In the genomic region with DNA sequence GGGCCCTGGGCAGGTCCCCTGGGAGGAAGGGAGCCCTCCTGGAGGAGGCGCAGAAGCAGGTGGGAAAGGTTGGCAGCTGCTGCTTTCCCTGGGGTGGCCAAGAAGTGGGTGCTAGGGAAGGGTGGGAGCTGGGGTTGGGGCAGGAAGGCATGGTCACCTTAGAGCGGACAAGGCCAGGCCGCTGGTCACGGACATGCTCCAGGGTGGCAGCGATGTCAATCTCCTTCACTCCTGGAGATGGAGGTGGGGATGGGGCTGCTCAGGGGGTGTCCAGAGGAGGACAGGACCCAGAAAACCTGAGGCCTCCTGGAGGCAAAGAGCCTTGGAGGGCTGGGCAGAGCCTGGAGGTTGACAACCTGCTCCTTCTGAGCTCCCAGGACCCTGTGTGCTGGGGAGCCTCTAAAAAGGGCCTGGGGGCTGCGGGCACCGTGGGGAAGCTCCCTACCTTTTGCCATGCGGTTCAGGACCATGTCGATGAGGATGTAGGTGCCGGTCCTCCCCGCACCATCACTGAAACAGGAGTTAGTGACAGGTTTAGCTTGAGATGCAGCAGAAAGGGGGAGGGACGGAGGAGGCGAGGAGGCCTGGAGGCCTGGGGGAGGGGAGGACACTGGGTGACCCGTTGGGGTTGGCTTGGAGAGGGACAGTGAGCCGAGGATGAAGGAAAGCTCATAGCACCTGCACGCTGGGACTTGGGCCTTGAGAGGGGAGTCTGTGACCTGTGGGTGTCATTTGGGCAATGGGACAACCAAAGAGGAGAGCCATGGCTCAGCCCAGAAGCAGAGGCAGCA, we compare ENCODE assay signal across 26 cellular contexts. TPM values are rescaled to one million over a fixed set of nuclear protein-coding genes. Genes with fewer than 3 reads are reported as not detected.
DNase-seq lines count a peak whose midpoint lies in the region; ATAC-seq and TF ChIP-seq lines count a peak whose summit lies in the region.
"Had no signal": no experiment of that assay in that cellular context is flagged by ENCODE, and none has a peak within 500 bp of the region (broad histone marks: within the 10 kb centered on the region; RNA-seq: fewer than 3 reads in every experiment).

No MANE protein-coding gene starts in this region.

- no peaks in the 10 kb centered on the region for H3K36me3 ChIP-seq in suprapubic skin

- no peak for TF ChIP-seq EP300 in suprapubic skin (IDR thresholded peaks at IDR 0.05)

- no peak overlapping the region for H3K4me3 ChIP-seq in suprapubic skin
- H3K4me3 ChIP-seq: body of pancreas, GM23338 had no signal

- no peaks in the 10 kb centered on the region for H3K36me3 Mint-ChIP-seq in activated CD8-positive, alpha-beta T cell treated with anti-CD3 and anti-CD28 coated beads, Interleukin-2, amount 10 ng/mL, durations not matched to agents 7 days and 5 days (ENCODE audit: low read depth)
- peaks cover 4% of the 10 kb centered on the region for H3K36me3 Mint-ChIP-seq in activated CD8-positive, alpha-beta T cell treated with anti-CD3 and anti-CD28 coated beads for 36 hours (ENCODE audit: low read depth)
- H3K36me3 Mint-ChIP-seq in nephron progenitor cell (ENCODE audit: low read depth) = no peaks in the 10 kb centered on the region
- H3K36me3 Mint-ChIP-seq: activated naive CD4-positive, alpha-beta T cell treated with anti-CD3 and anti-CD28 coated beads, Interleukin-2, amount 50 U/mL, for 24 hours had no signal

- no peak for TF ChIP-seq POLR2A in suprapubic skin (IDR thresholded peaks at IDR 0.05)

- ATAC-seq in activated CD8-positive, alpha-beta T cell treated with anti-CD3 and anti-CD28 coated beads, Interleukin-2, amount 10 ng/mL, durations not matched to agents 7 days and 5 days = no peak
- ATAC-seq in activated CD8-positive, alpha-beta T cell treated with anti-CD3 and anti-CD28 coated beads for 36 hours = no peak
- ATAC-seq: activated T-cell treated with anti-CD3 and anti-CD28 coated beads, Interleukin-2, amount 50 U/mL, for 4 hours; GM23338; T-helper 17 cell had no signal

- TF ChIP-seq CTCF in activated CD8-positive, alpha-beta T cell treated with anti-CD3 and anti-CD28 coated beads for 36 hours (IDR thresholded peaks at IDR 0.05) = no peak
- no peak for TF ChIP-seq CTCF in nephron progenitor cell (IDR thresholded peaks at IDR 0.05)
- TF ChIP-seq CTCF in suprapubic skin (IDR thresholded peaks at IDR 0.05) = no peak

- H3K4me3 Mint-ChIP-seq in activated CD8-positive, alpha-beta T cell treated with anti-CD3 and anti-CD28 coated beads, Interleukin-2, amount 10 ng/mL, durations not matched to agents 7 days and 5 days = no peak overlapping the region
- no peak overlapping the region for H3K4me3 Mint-ChIP-seq in activated CD8-positive, alpha-beta T cell treated with anti-CD3 and anti-CD28 coated beads for 36 hours
- no peak overlapping the region for H3K4me3 Mint-ChIP-seq in nephron progenitor cell
- H3K4me3 Mint-ChIP-seq: activated naive CD4-positive, alpha-beta T cell treated with anti-CD3 and anti-CD28 coated beads, Interleukin-2, amount 50 U/mL, for 24 hours; activated T-cell treated with anti-CD3 and anti-CD28 coated beads, Interleukin-2, amount 50 U/mL, for 4 hours; GM23338; nephron; T-helper 17 cell had no signal

- intact Hi-C loops in activated CD8-positive, alpha-beta T cell treated with anti-CD3 and anti-CD28 coated beads for 36 hours (cut with micrococcal nuclease) = no loop called here

- H3K27ac ChIP-seq in caudate nucleus (ENCODE audit: low read depth, low read length) = peak overlapping the region; percentile 99
- peak overlapping the region; percentile 42 for H3K27ac ChIP-seq in suprapubic skin
- H3K27ac ChIP-seq: body of pancreas, foreskin keratinocyte, WERI-Rb-1 had no signal

- no peaks in the 10 kb centered on the region for H3K9me3 Mint-ChIP-seq in activated CD8-positive, alpha-beta T cell treated with anti-CD3 and anti-CD28 coated beads, Interleukin-2, amount 10 ng/mL, durations not matched to agents 7 days and 5 days (ENCODE audit: insufficient read depth)
- no peaks in the 10 kb centered on the region for H3K9me3 Mint-ChIP-seq in activated CD8-positive, alpha-beta T cell treated with anti-CD3 and anti-CD28 coated beads for 36 hours
- no peaks in the 10 kb centered on the region for H3K9me3 Mint-ChIP-seq in nephron progenitor cell
- H3K9me3 Mint-ChIP-seq: activated naive CD4-positive, alpha-beta T cell treated with anti-CD3 and anti-CD28 coated beads, Interleukin-2, amount 50 U/mL, for 24 hours; activated T-cell treated with anti-CD3 and anti-CD28 coated beads, Interleukin-2, amount 50 U/mL, for 4 hours; GM23338; nephron had no signal

- 88% methylated on average over 16 of the region's 16 CpGs for WGBS in suprapubic skin

- H3K4me1 ChIP-seq in suprapubic skin = peaks cover 59% of the 10 kb centered on the region

- no peak for DNase-seq in activated CD8-positive, alpha-beta T cell treated with anti-CD3 and anti-CD28 coated beads, Interleukin-2, amount 10 ng/mL, durations not matched to agents 7 days and 5 days
- no peak for DNase-seq in activated CD8-positive, alpha-beta T cell treated with anti-CD3 and anti-CD28 coated beads for 36 hours
- no peak for DNase-seq in caudate nucleus (lab: John Stamatoyannopoulos, UW)
- DNase-seq in nephron progenitor cell = no peak
- peak; percentile 53 to 72 for DNase-seq in suprapubic skin (ENCODE audit: low spot score in 2 of 2)
- DNase-seq in NCI-H774 (lab: John Stamatoyannopoulos, UW) = no peak
- DNase-seq in NCI-H1105 (lab: John Stamatoyannopoulos, UW) = no peak
- DNase-seq in NCI-H526 (lab: John Stamatoyannopoulos, UW) = no peak
- DNase-seq: 8988T; activated CD4-positive, alpha-beta T cell treated with anti-CD3 and anti-CD28 coated beads, Interleukin-2, amount 50 U/mL, for 4 hours; activated T-cell treated with anti-CD3 and anti-CD28 coated beads, Interleukin-2, amount 50 U/mL, for 4 hours; BE2C; body of pancreas; dermis blood vessel endothelial cell; foreskin keratinocyte; NCI-H1417 treated with DMSO at 0.1 percent for 48 hours; NCI-H526 treated with DMSO at 0.1 percent for 48 hours; OCI-M1; T-helper 17 cell; WERI-Rb-1 had no signal

- peaks cover 17% of the 10 kb centered on the region for H3K4me1 Mint-ChIP-seq in activated CD8-positive, alpha-beta T cell treated with anti-CD3 and anti-CD28 coated beads, Interleukin-2, amount 10 ng/mL, durations not matched to agents 7 days and 5 days (ENCODE audit: low read depth)
- H3K4me1 Mint-ChIP-seq in activated CD8-positive, alpha-beta T cell treated with anti-CD3 and anti-CD28 coated beads for 36 hours (ENCODE audit: low read depth) = peaks cover 20% of the 10 kb centered on the region
- H3K4me1 Mint-ChIP-seq in nephron progenitor cell = peaks cover 20% of the 10 kb centered on the region

- H3K27me3 ChIP-seq in suprapubic skin = no peaks in the 10 kb centered on the region
- H3K27me3 ChIP-seq: BE2C, body of pancreas, foreskin keratinocyte had no signal

- H3K9me3 ChIP-seq in suprapubic skin = no peaks in the 10 kb centered on the region
- H3K9me3 ChIP-seq: BE2C, body of pancreas had no signal

- POLR2A ChIA-PET in activated CD8-positive, alpha-beta T cell treated with anti-CD3 and anti-CD28 coated beads, Interleukin-2, amount 10 ng/mL, durations not matched to agents 7 days and 5 days (lab: Charles Lee) = interaction anchor here (0.6 kb wide), 1 partner anchor 14 kb away, joined by 3 read pairs; no protein-coding TSS in a partner anchor
- POLR2A ChIA-PET in activated CD8-positive, alpha-beta T cell treated with anti-CD3 and anti-CD28 coated beads for 36 hours (lab: Charles Lee) = interaction anchor here (2.3 kb wide), 1 partner anchor 60 kb away, joined by 6 read pairs; a partner anchor contains a TSS

- peak overlapping the region; percentile 46 for H3K27ac Mint-ChIP-seq in activated CD8-positive, alpha-beta T cell treated with anti-CD3 and anti-CD28 coated beads, Interleukin-2, amount 10 ng/mL, durations not matched to agents 7 days and 5 days
- H3K27ac Mint-ChIP-seq in activated CD8-positive, alpha-beta T cell treated with anti-CD3 and anti-CD28 coated beads for 36 hours = no peak overlapping the region
- peak overlapping the region; percentile 71 for H3K27ac Mint-ChIP-seq in nephron progenitor cell
- H3K27ac Mint-ChIP-seq: activated naive CD4-positive, alpha-beta T cell treated with anti-CD3 and anti-CD28 coated beads, Interleukin-2, amount 50 U/mL, for 24 hours; GM23338; T-helper 17 cell had no signal

- H3K27me3 Mint-ChIP-seq in activated CD8-positive, alpha-beta T cell treated with anti-CD3 and anti-CD28 coated beads, Interleukin-2, amount 10 ng/mL, durations not matched to agents 7 days and 5 days (ENCODE audit: low read depth) = peaks cover 1% of the 10 kb centered on the region
- no peaks in the 10 kb centered on the region for H3K27me3 Mint-ChIP-seq in activated CD8-positive, alpha-beta T cell treated with anti-CD3 and anti-CD28 coated beads for 36 hours
- peaks cover 43% of the 10 kb centered on the region for H3K27me3 Mint-ChIP-seq in nephron progenitor cell (ENCODE audit: low read depth, poor library complexity)
- H3K27me3 Mint-ChIP-seq: activated naive CD4-positive, alpha-beta T cell treated with anti-CD3 and anti-CD28 coated beads, Interleukin-2, amount 50 U/mL, for 24 hours; T-helper 17 cell had no signal

- CTCF ChIA-PET in activated CD8-positive, alpha-beta T cell treated with anti-CD3 and anti-CD28 coated beads, Interleukin-2, amount 10 ng/mL, durations not matched to agents 7 days and 5 days (lab: Charles Lee) = interaction anchor here (1.2 to 6.1 kb wide), 2 partner anchors 10 to 61 kb away, joined by 5 to 239 read pairs; a partner anchor contains a TSS
- CTCF ChIA-PET in activated CD8-positive, alpha-beta T cell treated with anti-CD3 and anti-CD28 coated beads for 36 hours (lab: Charles Lee) = interaction anchor here (1.1 to 13.0 kb wide), 5 partner anchors 8 to 39 kb away, joined by 3 to 336 read pairs (median 6); a partner anchor contains a TSS

RNA-seq across cellular contexts. Expression of a gene that starts 11.4 kb away (rescaled TPM):
- 10 to 100 TPM; 43.5 to 51.1 TPM for total RNA-seq in activated CD8-positive, alpha-beta T cell treated with anti-CD3 and anti-CD28 coated beads, Interleukin-2, amount 10 ng/mL, durations not matched to agents 7 days and 5 days
- 10 to 100 TPM; 61.8 to 63.3 TPM for total RNA-seq in activated CD8-positive, alpha-beta T cell treated with anti-CD3 and anti-CD28 coated beads for 36 hours
- 100 to 1,000 TPM in 2 of 4 donors, 10 to 100 TPM in 2; 91.2 to 138 (median 107) TPM for total RNA-seq in suprapubic skin

RNA-seq across cellular contexts. Expression of a gene that starts 18.6 kb away (rescaled TPM):
- under 1 TPM in 1 of 2 experiments, not detected in 1; 0.16 TPM for total RNA-seq in activated CD8-positive, alpha-beta T cell treated with anti-CD3 and anti-CD28 coated beads, Interleukin-2, amount 10 ng/mL, durations not matched to agents 7 days and 5 days
- total RNA-seq in activated CD8-positive, alpha-beta T cell treated with anti-CD3 and anti-CD28 coated beads for 36 hours = 1 to 10 TPM in 1 of 2 experiments, under 1 TPM in 1; 0.92 to 1.1 TPM
- not detected for total RNA-seq in suprapubic skin
- total RNA-seq: foreskin keratinocyte had no signal

RNA-seq across cellular contexts. Expression of a gene that starts 36.9 kb away (rescaled TPM):
- total RNA-seq in activated CD8-positive, alpha-beta T cell treated with anti-CD3 and anti-CD28 coated beads, Interleukin-2, amount 10 ng/mL, durations not matched to agents 7 days and 5 days = 100 to 1,000 TPM; 286 to 292 TPM
- 100 to 1,000 TPM; 226 TPM for total RNA-seq in activated CD8-positive, alpha-beta T cell treated with anti-CD3 and anti-CD28 coated beads for 36 hours
- total RNA-seq in suprapubic skin = 100 to 1,000 TPM; 194 to 530 (median 394) TPM

RNA-seq across cellular contexts. Expression of a gene that starts 37.5 kb away (rescaled TPM):
- total RNA-seq in activated CD8-positive, alpha-beta T cell treated with anti-CD3 and anti-CD28 coated beads, Interleukin-2, amount 10 ng/mL, durations not matched to agents 7 days and 5 days = not detected
- not detected for total RNA-seq in activated CD8-positive, alpha-beta T cell treated with anti-CD3 and anti-CD28 coated beads for 36 hours
- total RNA-seq in suprapubic skin = not detected
- total RNA-seq: activated T-cell treated with anti-CD3 and anti-CD28 coated beads, Interleukin-2, amount 50 U/mL, for 4 hours; body of pancreas; dermis blood vessel endothelial cell; foreskin keratinocyte; kidney epithelial cell; T-helper 17 cell; urinary bladder had no signal

RNA-seq across cellular contexts. Expression of a gene that starts 42.0 kb away (rescaled TPM):
- not detected for total RNA-seq in activated CD8-positive, alpha-beta T cell treated with anti-CD3 and anti-CD28 coated beads, Interleukin-2, amount 10 ng/mL, durations not matched to agents 7 days and 5 days
- total RNA-seq in activated CD8-positive, alpha-beta T cell treated with anti-CD3 and anti-CD28 coated beads for 36 hours = not detected
- total RNA-seq in suprapubic skin = not detected
- total RNA-seq: activated T-cell treated with anti-CD3 and anti-CD28 coated beads, Interleukin-2, amount 50 U/mL, for 4 hours; body of pancreas; dermis blood vessel endothelial cell; foreskin keratinocyte; GM23338; kidney epithelial cell; renal cortical epithelial cell; T-helper 17 cell; urinary bladder had no signal

Comparison
In these comparisons a context has a peak if more than half of its experiments do, and no peak if none do; other contexts are left out.
1. DNase-seq: peak in suprapubic skin (2 of 2); none in activated CD8-positive, alpha-beta T cell treated with anti-CD3 and anti-CD28 coated beads, Interleukin-2, amount 10 ng/mL, durations not matched to agents 7 days and 5 days (single experiment), activated CD8-positive, alpha-beta T cell treated with anti-CD3 and anti-CD28 coated beads for 36 hours (single experiment), caudate nucleus (0 of 61), nephron progenitor cell (single experiment), NCI-H774 (single experiment), NCI-H1105 (single experiment) and NCI-H526 (0 of 2).